ENCODE assay signal across 8 cellular contexts in the genomic region with DNA sequence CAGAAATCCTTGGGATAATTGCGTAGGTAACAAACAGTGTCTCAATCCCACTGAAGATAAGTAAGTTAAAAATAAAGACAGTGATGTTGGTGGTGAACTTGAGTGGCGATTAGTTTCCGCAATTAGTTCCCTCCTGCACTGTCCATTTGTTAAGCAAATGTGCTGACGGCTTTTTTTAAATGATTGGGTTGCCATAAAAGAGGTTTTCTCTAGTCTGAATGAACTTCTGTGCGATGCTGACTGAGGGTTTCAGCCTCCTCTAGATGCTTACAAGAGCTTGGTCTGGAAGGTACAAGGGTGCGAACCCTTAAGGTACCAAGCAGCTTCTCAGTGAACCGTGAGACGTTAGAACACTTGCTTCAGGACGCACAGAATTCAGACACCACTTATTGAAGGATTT. TPM values are rescaled to one million over a fixed set of nuclear protein-coding genes. Genes with fewer than 3 reads are reported as not detected.
DNase-seq lines count a peak whose midpoint lies in the region; ATAC-seq and TF ChIP-seq lines count a peak whose summit lies in the region.

No MANE protein-coding gene starts in this region.

- ATAC-seq in central memory CD8-positive, alpha-beta T cell (replicated peaks; ENCODE audit: extremely low read depth, poor library complexity, severe bottlenecking) = no peak
- no peak for ATAC-seq in natural killer cell treated with Interleukin-12 subunit alpha and Interleukin-12 subunit beta and Interleukin-15 and Interleukin-18, amount 100 ng/mL, for 72 hours
- ATAC-seq in HG02970 (IDR thresholded peaks at IDR 0.05; ENCODE audit: low FRiP score, unreplicated experiment) (no peak), HG02571 (IDR thresholded peaks at IDR 0.05; ENCODE audit: unreplicated experiment) (no peak), gastrocnemius medialis (no peak)

- no peak overlapping the region for H3K27ac ChIP-seq in CD8-positive, alpha-beta memory T cell (ENCODE audit: low read depth, low read length)
- no peak overlapping the region for H3K27ac ChIP-seq in gastrocnemius medialis

- CTCF ChIA-PET in CD8-positive, alpha-beta memory T cell (lab: Charles Lee) = interaction anchor here (1.3 to 5.9 kb wide), 7 partner anchors 8 to 91 kb away, joined by 3 to 50 read pairs (median 6); no protein-coding TSS in a partner anchor

- peaks cover 0 to 4% (median 0%) of the 10 kb centered on the region in 3 donors for H3K36me3 Mint-ChIP-seq in CD8-positive, alpha-beta memory T cell
- H3K36me3 Mint-ChIP-seq in central memory CD8-positive, alpha-beta T cell (ENCODE audit: insufficient read depth) = peaks cover 20% of the 10 kb centered on the region
- H3K36me3 Mint-ChIP-seq in natural killer cell treated with Interleukin-12 subunit alpha and Interleukin-12 subunit beta and Interleukin-15 and Interleukin-18, amount 100 ng/mL, for 72 hours = peaks cover 36% of the 10 kb centered on the region

- H3K9me3 Mint-ChIP-seq in CD8-positive, alpha-beta memory T cell = no peaks in the 10 kb centered on the region
- no peaks in the 10 kb centered on the region for H3K9me3 Mint-ChIP-seq in central memory CD8-positive, alpha-beta T cell
- no peaks in the 10 kb centered on the region for H3K9me3 Mint-ChIP-seq in natural killer cell treated with Interleukin-12 subunit alpha and Interleukin-12 subunit beta and Interleukin-15 and Interleukin-18, amount 100 ng/mL, for 72 hours

- peaks cover 68 to 84% (median 80%) of the 10 kb centered on the region in 3 donors for H3K4me1 Mint-ChIP-seq in CD8-positive, alpha-beta memory T cell
- peaks cover 64% of the 10 kb centered on the region for H3K4me1 Mint-ChIP-seq in central memory CD8-positive, alpha-beta T cell
- peaks cover 65 to 83% of the 10 kb centered on the region in 2 donors for H3K4me1 Mint-ChIP-seq in natural killer cell treated with Interleukin-12 subunit alpha and Interleukin-12 subunit beta and Interleukin-15 and Interleukin-18, amount 100 ng/mL, for 72 hours (ENCODE audit: low read depth in 2 of 2)

- H3K27me3 ChIP-seq in CD8-positive, alpha-beta memory T cell (ENCODE audit: insufficient read depth, low read length, poor library complexity, severe bottlenecking) = no peaks in the 10 kb centered on the region
- peaks cover 5 to 19% (median 15%) of the 10 kb centered on the region in 3 donors for H3K27me3 ChIP-seq in gastrocnemius medialis

- peaks cover 32% of the 10 kb centered on the region for H3K4me1 ChIP-seq in CD8-positive, alpha-beta memory T cell (ENCODE audit: insufficient read depth, low read length)
- H3K4me1 ChIP-seq in gastrocnemius medialis = peaks cover 4 to 9% of the 10 kb centered on the region in 2 donors

- peak overlapping the region; percentile 94 for H3K4me3 ChIP-seq in CD8-positive, alpha-beta memory T cell (ENCODE audit: low read length)
- peak overlapping the region in 1 of 4 donors; percentile 42 for H3K4me3 ChIP-seq in gastrocnemius medialis

- no peaks in the 10 kb centered on the region for H3K36me3 ChIP-seq in CD8-positive, alpha-beta memory T cell (ENCODE audit: insufficient read depth, low read length)
- no peaks in the 10 kb centered on the region for H3K36me3 ChIP-seq in gastrocnemius medialis

- no peak for DNase-seq in CD8-positive, alpha-beta memory T cell
- DNase-seq in HT-29 (ENCODE audit: low spot score) (peak; percentile 64), A172 (ENCODE audit: low spot score) (no peak), gastrocnemius medialis (no peak)
- no peak for DNase-seq in central memory CD8-positive, alpha-beta T cell (ENCODE audit: low spot score in 2 of 2)
- DNase-seq in natural killer cell treated with Interleukin-12 subunit alpha and Interleukin-12 subunit beta and Interleukin-15 and Interleukin-18, amount 100 ng/mL, for 72 hours (ENCODE audit: low spot score) = no peak

- no peaks in the 10 kb centered on the region for H3K9me3 ChIP-seq in CD8-positive, alpha-beta memory T cell (ENCODE audit: low read length)
- no peaks in the 10 kb centered on the region for H3K9me3 ChIP-seq in gastrocnemius medialis

- peak overlapping the region; percentile 92 to 99 (median 96) for H3K4me3 Mint-ChIP-seq in CD8-positive, alpha-beta memory T cell
- peak overlapping the region; percentile 86 for H3K4me3 Mint-ChIP-seq in central memory CD8-positive, alpha-beta T cell
- H3K4me3 Mint-ChIP-seq in natural killer cell treated with Interleukin-12 subunit alpha and Interleukin-12 subunit beta and Interleukin-15 and Interleukin-18, amount 100 ng/mL, for 72 hours = peak overlapping the region; percentile 94

- intact Hi-C loops in gastrocnemius medialis (cut with DNase I; ENCODE audit: low total_unique reads) = no loop called here

- H3K27ac Mint-ChIP-seq in CD8-positive, alpha-beta memory T cell = peak overlapping the region; percentile 78 to 99 (median 90)
- H3K27ac Mint-ChIP-seq in central memory CD8-positive, alpha-beta T cell (ENCODE audit: low read depth) = peak overlapping the region; percentile 97
- H3K27ac Mint-ChIP-seq in natural killer cell treated with Interleukin-12 subunit alpha and Interleukin-12 subunit beta and Interleukin-15 and Interleukin-18, amount 100 ng/mL, for 72 hours = peak overlapping the region; percentile 98

- TF ChIP-seq POLR2A in gastrocnemius medialis (IDR thresholded peaks at IDR 0.05) = no peak

- no peaks in the 10 kb centered on the region for H3K27me3 Mint-ChIP-seq in CD8-positive, alpha-beta memory T cell
- H3K27me3 Mint-ChIP-seq in central memory CD8-positive, alpha-beta T cell = no peaks in the 10 kb centered on the region
- H3K27me3 Mint-ChIP-seq in natural killer cell treated with Interleukin-12 subunit alpha and Interleukin-12 subunit beta and Interleukin-15 and Interleukin-18, amount 100 ng/mL, for 72 hours = no peaks in the 10 kb centered on the region

- POLR2A ChIA-PET in CD8-positive, alpha-beta memory T cell (lab: Charles Lee) = interaction anchor here (1.6 to 1.9 kb wide), 2 partner anchors 56 to 74 kb away, joined by 4 to 10 read pairs; no protein-coding TSS in a partner anchor

- no peak for TF ChIP-seq CTCF in gastrocnemius medialis (IDR thresholded peaks at IDR 0.05 in 4 of 5, conservative IDR thresholded peaks at IDR 0.05 in 1 of 5)

- in situ Hi-C loops in gastrocnemius medialis (cut with MboI; ENCODE audit: low sequenced_read_pairs in 4 of 4) = no loop called here

RNA-seq across cellular contexts. Expression of a gene that starts 0.7 kb away (rescaled TPM):
- 10 to 100 TPM; 16.5 to 17.0 TPM for total RNA-seq in CD8-positive, alpha-beta memory T cell
- polyA plus RNA-seq in CD8-positive, alpha-beta memory T cell = 13.6 TPM
- 16.1 and 20.0 TPM in 2 replicates for total RNA-seq in HT-29 (2014; rRNA removed; shearing (Covaris generic))
- total RNA-seq in natural killer cell treated with Interleukin-12 subunit alpha and Interleukin-12 subunit beta and Interleukin-15 and Interleukin-18, amount 100 ng/mL, for 72 hours = 100 to 1,000 TPM; 262 to 344 TPM
- not detected in 2 replicates for total RNA-seq in A172 (2014; rRNA removed; shearing (Covaris generic))
- 1 to 10 TPM in 1 of 4 donors, under 1 TPM in 3; 0.13 to 2.0 (median 0.43) TPM for total RNA-seq in gastrocnemius medialis

Comparison
In these comparisons a context has a peak if more than half of its experiments do, and no peak if none do; other contexts are left out.
1. RNA of a gene that starts 0.7 kb away (total RNA-seq): 262 to 344 TPM in natural killer cell treated with Interleukin-12 subunit alpha and Interleukin-12 subunit beta and Interleukin-15 and Interleukin-18, amount 100 ng/mL, for 72 hours; 16.1 to 20.0 TPM in HT-29, 16.5 to 17.0 TPM in CD8-positive, alpha-beta memory T cell, 0.13 to 2.0 TPM in gastrocnemius medialis and not detected in A172; every median in the first group is over 10 times any median in the second.
2. Peak in every context shown above with its lines, with median percentiles within 50 percentile points of each other: H3K27ac Mint-ChIP-seq and H3K4me3 Mint-ChIP-seq.